Comparison of ENCODE assay signal across 10 cellular contexts in genomic region chr1:151131832-151132675, GRCh38. TPM values are rescaled to one million over a fixed set of nuclear protein-coding genes. Genes with fewer than 3 reads are reported as not detected.
DNase-seq lines count a peak whose midpoint lies in the region; ATAC-seq and TF ChIP-seq lines count a peak whose summit lies in the region.
"Had no signal": no experiment of that assay in that cellular context is flagged by ENCODE, and none has a peak within 500 bp of the region (broad histone marks: within the 10 kb centered on the region; RNA-seq: fewer than 3 reads in every experiment).

No MANE protein-coding gene starts in this region.

- no CpG with 5 or more reads among the region's 68 CpGs for WGBS in neuronal stem cell (ENCODE audit: extremely low coverage in 2 of 2, insufficient read length in 2 of 2, insufficient replicate concordance in 1 of 2), 2 donors

- TF ChIP-seq CTCF in foreskin keratinocyte (conservative IDR thresholded peaks at IDR 0.05) = no peak

- H3K9ac ChIP-seq in BLaER1 = no peak overlapping the region
- H3K9ac ChIP-seq in neuronal stem cell (ENCODE audit: low read depth, low read length, poor library complexity) = peak overlapping the region; percentile 83

- peak overlapping the region; percentile 92 for H3K18ac ChIP-seq in neuronal stem cell (ENCODE audit: low read length)

- H2BK12ac ChIP-seq in neuronal stem cell (ENCODE audit: low read length) = no peak overlapping the region

- no peak overlapping the region for H3K14ac ChIP-seq in neuronal stem cell (ENCODE audit: low read length)

- H3K4me1 ChIP-seq in BLaER1 (0 out of 2 replicates have a peak, but pooled peaks cover 4% of the 10 kb centered on the region), foreskin keratinocyte (no peaks in the 10 kb centered on the region), neuronal stem cell (ENCODE audit: control insufficient read depth in 2 of 2, insufficient read depth in 1 of 2, low read depth in 1 of 2, low read length in 2 of 2) (peaks cover 0 to 8% of the 10 kb centered on the region in 2 donors)

- H4K8ac ChIP-seq in neuronal stem cell (ENCODE audit: low read depth, low read length) = no peak overlapping the region

- no peak for DNase-seq in T-cell
- DNase-seq in foreskin keratinocyte = peak in 1 of 2 donors; percentile 15
- no peak for DNase-seq in neuronal stem cell (ENCODE audit: low spot score)
- no peak for DNase-seq in cortex of kidney (lab: John Stamatoyannopoulos, UW)
- no peak for DNase-seq in effector CD4-positive, alpha-beta T cell

- H3K27ac Mint-ChIP-seq in T-cell = peak overlapping the region in 1 of 2 donors; percentile 82

- no peak overlapping the region for H3K4me3 ChIP-seq in BLaER1
- H3K4me3 ChIP-seq in neuronal stem cell (ENCODE audit: low read length in 2 of 2) = peak overlapping the region in 1 of 2 donors; percentile 62

- no peaks in the 10 kb centered on the region for H3K79me1 ChIP-seq in neuronal stem cell (ENCODE audit: low read depth, low read length)

- CTCF ChIA-PET in T-cell (lab: Charles Lee) = interaction anchor here (0.6 to 1.5 kb wide), 5 partner anchors 16 to 536 kb away, joined by 3 to 8 read pairs (median 6); no protein-coding TSS in a partner anchor

- H3K4me1 Mint-ChIP-seq in T-cell = peaks cover 7 to 14% (median 13%) of the 10 kb centered on the region in 3 donors

- H2BK5ac ChIP-seq in neuronal stem cell (ENCODE audit: low read length) = no peak overlapping the region

- peak overlapping the region; percentile 17 for H3K4ac ChIP-seq in neuronal stem cell (ENCODE audit: low read length)

- no peak overlapping the region for H2BK120ac ChIP-seq in neuronal stem cell (ENCODE audit: low read depth, low read length)

- H3K36me3 ChIP-seq in BLaER1 (peaks cover 66% of the 10 kb centered on the region), neuronal stem cell (replicated peaks in 1 of 2; ENCODE audit: control insufficient read depth in 2 of 2, insufficient read depth in 2 of 2, low read length in 2 of 2) (peaks cover 27 to 50% of the 10 kb centered on the region in 2 donors)

- peaks cover 4% of the 10 kb centered on the region; the same call in 1 of the 2 replicates for H3K27me3 ChIP-seq in BLaER1
- peaks cover 31% of the 10 kb centered on the region for H3K27me3 ChIP-seq in foreskin keratinocyte
- H3K27me3 ChIP-seq in neuronal stem cell (ENCODE audit: control insufficient read depth in 3 of 3, insufficient read depth in 3 of 3, low read depth in 1 of 3, low read length in 3 of 3) = peaks cover 0 to 27% (median 5%) of the 10 kb centered on the region in 3 experiments

- H3K27ac ChIP-seq in BLaER1 (no peak overlapping the region), foreskin keratinocyte (no peak overlapping the region), neuronal stem cell (replicated peaks; ENCODE audit: low read length) (no peak overlapping the region)
- H3K27ac ChIP-seq: HL-60, VCaP had no signal

- H2AFZ ChIP-seq in neuronal stem cell (ENCODE audit: low read length) = no peak overlapping the region

- H4K91ac ChIP-seq in neuronal stem cell (ENCODE audit: low read depth, low read length, poor library complexity) = no peak overlapping the region

- peak overlapping the region; percentile 71 to 77 (median 76) for H3K4me3 Mint-ChIP-seq in T-cell

- peaks cover 62% of the 10 kb centered on the region for H4K20me1 ChIP-seq in BLaER1

- H3K27me3 Mint-ChIP-seq in T-cell = peaks cover 0 to 4% of the 10 kb centered on the region in 2 donors

- H3K9me3 Mint-ChIP-seq in T-cell = no peaks in the 10 kb centered on the region

- ATAC-seq in T-cell (replicated peaks in 1 of 4) (no peak), foreskin keratinocyte (peak; percentile 6), HG03520 (IDR thresholded peaks at IDR 0.05; ENCODE audit: unreplicated experiment) (no peak), GM21786 (IDR thresholded peaks at IDR 0.05; ENCODE audit: unreplicated experiment) (no peak)

- no peak overlapping the region for H3K23ac ChIP-seq in neuronal stem cell (ENCODE audit: low read depth, low read length, poor library complexity)

- POLR2A ChIA-PET in T-cell (lab: Charles Lee) = interaction anchor here (0.5 to 0.7 kb wide), 3 partner anchors 10 to 98 kb away, joined by 3 to 4 read pairs (median 3); no protein-coding TSS in a partner anchor

- H2BK15ac ChIP-seq in neuronal stem cell (ENCODE audit: low read length) = no peak overlapping the region

- H3K9me3 ChIP-seq in BLaER1 (no peaks in the 10 kb centered on the region), neuronal stem cell (replicated peaks in 1 of 2; ENCODE audit: control insufficient read depth in 2 of 2, insufficient read depth in 1 of 2, low read depth in 1 of 2, low read length in 2 of 2) (no peaks in the 10 kb centered on the region)

- peaks cover 6% of the 10 kb centered on the region for H3K36me3 Mint-ChIP-seq in T-cell

- H3K4me2 ChIP-seq in BLaER1 (peak overlapping the region; percentile 46), neuronal stem cell (ENCODE audit: insufficient read depth, low read length, poor library complexity, severe bottlenecking) (peak overlapping the region; percentile 86)

- H2AK5ac ChIP-seq in neuronal stem cell (ENCODE audit: low read depth, low read length) = peak overlapping the region; percentile 82

RNA-seq across cellular contexts. Expression of gene SEMA6C, which starts 14.4 kb away (rescaled TPM):
- total RNA-seq in T-cell (10 to 100 TPM in 1 of 5 donors, 1 to 10 TPM in 4; 2.5 to 11.5 (median 8.5) TPM), foreskin keratinocyte (0.99 and 1.2 TPM in 2 replicates)
- polyA plus RNA-seq in foreskin keratinocyte = 0.64 and 1.7 TPM in 2 replicates
- 15.6 TPM for polyA plus RNA-seq in neuronal stem cell (2013, experiment 1 of 2)
- 17.4 TPM for polyA plus RNA-seq in neuronal stem cell (2013, experiment 2 of 2)

RNA-seq across cellular contexts. Expression of gene TNFAIP8L2, which starts 24.4 kb away (rescaled TPM):
- total RNA-seq in T-cell (10 to 100 TPM in 3 of 5 donors, 1 to 10 TPM in 2; 3.7 to 41.2 (median 38.8) TPM), foreskin keratinocyte (not detected in 2 replicates)
- not detected in 2 replicates for polyA plus RNA-seq in foreskin keratinocyte
- polyA plus RNA-seq in neuronal stem cell (2013, experiment 1 of 2) = not detected
- not detected for polyA plus RNA-seq in neuronal stem cell (2013, experiment 2 of 2)

RNA-seq across cellular contexts. Expression of gene LYSMD1, which starts 33.6 kb away (rescaled TPM):
- 1 to 10 TPM in 3 of 5 donors, under 1 TPM in 2; 0.68 to 3.2 (median 2.3) TPM for total RNA-seq in T-cell
- total RNA-seq in foreskin keratinocyte = 5.3 and 6.1 TPM in 2 replicates
- polyA plus RNA-seq in foreskin keratinocyte = 2.6 and 3.6 TPM in 2 replicates
- 7.6 TPM for polyA plus RNA-seq in neuronal stem cell (2013, experiment 1 of 2)
- 6.8 TPM for polyA plus RNA-seq in neuronal stem cell (2013, experiment 2 of 2)

RNA-seq across cellular contexts. Expression of gene SCNM1, which starts 33.9 kb away (rescaled TPM):
- total RNA-seq in T-cell (10 to 100 TPM; 35.4 to 60.4 (median 52.4) TPM), foreskin keratinocyte (48.1 and 48.7 TPM in 2 replicates)
- 55.5 and 57.7 TPM in 2 replicates for polyA plus RNA-seq in foreskin keratinocyte
- 38.6 TPM for polyA plus RNA-seq in neuronal stem cell (2013, experiment 1 of 2)
- polyA plus RNA-seq in neuronal stem cell (2013, experiment 2 of 2) = 37.5 TPM

RNA-seq across cellular contexts. Expression of gene TMOD4, which starts 43.7 kb away (rescaled TPM):
- total RNA-seq in T-cell (1 to 10 TPM; 1.9 to 6.2 (median 5.3) TPM), foreskin keratinocyte (0.65 and 0.88 TPM in 2 replicates)
- polyA plus RNA-seq in foreskin keratinocyte = 0.29 and 0.45 TPM in 2 replicates
- 0.24 TPM for polyA plus RNA-seq in neuronal stem cell (2013, experiment 1 of 2)
- 0.33 TPM for polyA plus RNA-seq in neuronal stem cell (2013, experiment 2 of 2)
